ENCODE assay signal across 2 cellular contexts in the genomic region with DNA sequence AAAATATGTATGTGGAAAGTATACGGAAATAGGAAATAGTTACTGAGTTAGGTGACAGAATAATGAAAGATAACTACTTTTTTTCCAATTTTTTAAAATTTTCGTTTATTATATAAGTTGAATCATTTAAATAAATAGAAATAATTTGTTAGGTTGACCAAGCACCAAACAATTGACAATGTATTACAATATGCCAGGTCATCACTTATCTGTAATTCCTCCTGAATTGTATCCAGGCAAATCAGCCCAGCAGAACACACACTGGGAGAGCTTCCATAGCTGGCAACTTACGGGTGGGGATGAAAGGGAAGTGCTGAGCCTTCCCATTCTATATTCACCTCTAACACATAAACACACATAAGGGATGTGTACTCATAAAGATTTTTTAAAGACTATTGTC.
TF ChIP-seq lines count a peak whose summit lies in the region.

No MANE protein-coding gene starts in this region.

TF ChIP-seq in HepG2, 621 proteins besides CTCF, POLR2A, EP300 and RAD21:
- TF ChIP-seq MAFF (IDR thresholded peaks at IDR 0.05; ENCODE audit: low read depth, low read length) (peak; percentile 63; the same call in 1 of the 2 replicates), MAFK (conservative IDR thresholded peaks at IDR 0.05 in 1 of 2, IDR thresholded peaks at IDR 0.05 in 1 of 2; ENCODE audit: low read length in 2 of 2) (peak; percentile 68 to 80; a peak in 3 of 4 replicates), CAMTA2 (CRISPR knock-in tag; IDR thresholded peaks at IDR 0.05; ENCODE audit: borderline replicate concordance) (no peak)

TF ChIP-seq in K562, 482 proteins besides CTCF, POLR2A, EP300 and RAD21:
- TF ChIP-seq TEAD4 (IDR thresholded peaks at IDR 0.05; ENCODE audit: low read length) (no peak), TEAD4 (CRISPR knock-in tag; IDR thresholded peaks at IDR 0.05; ENCODE audit: borderline replicate concordance) (no peak), MAFF (IDR thresholded peaks at IDR 0.05; ENCODE audit: low read length) (peak; percentile 48; the same call in 1 of the 2 replicates), ZNF316 (IDR thresholded peaks at IDR 0.05) (peak; percentile 52; the same call in 1 of the 2 replicates), MAFK (IDR thresholded peaks at IDR 0.05; ENCODE audit: low read length) (peak; percentile 20; the same call in 1 of the 2 replicates), CHCHD3 (CRISPR knock-in tag; IDR thresholded peaks at IDR 0.05) (no peak), LARP7 (IDR thresholded peaks at IDR 0.05) (no peak), FOXJ3 (CRISPR knock-in tag; IDR thresholded peaks at IDR 0.05) (no peak), HNRNPH1 (optimal IDR thresholded peaks at IDR 0.05; ENCODE audit: low read depth, low read length) (no peak)
